10 cellular contexts compared by ENCODE assay signal in genomic region chr2:219499058-219499307, GRCh38. TPM values are rescaled to one million over a fixed set of nuclear protein-coding genes. Genes with fewer than 3 reads are reported as not detected.
DNase-seq lines count a peak whose midpoint lies in the region; ATAC-seq, FAIRE-seq and TF ChIP-seq lines count a peak whose summit lies in the region.
"Had no signal": no experiment of that assay in that cellular context is flagged by ENCODE, and none has a peak within 500 bp of the region (broad histone marks: within the 10 kb centered on the region; RNA-seq: fewer than 3 reads in every experiment).

No MANE protein-coding gene starts in this region.

- peak overlapping the region; percentile 80 for H3K27ac Mint-ChIP-seq in memory B cell

- no peak for TF ChIP-seq RAD21 in GM12878 (IDR thresholded peaks at IDR 0.05; ENCODE audit: insufficient read depth, low read depth, low read length)

- H3K9me3 Mint-ChIP-seq in memory B cell: no peaks in the 10 kb centered on the region

- FAIRE-seq in GM12878 (lab: Jason Lieb, UNC): no peak

- H3K79me2 ChIP-seq in GM12878 (ENCODE audit: control insufficient read depth, insufficient read depth, low read length): peaks cover 11% of the 10 kb centered on the region

- peaks cover 9% of the 10 kb centered on the region for H3K36me3 Mint-ChIP-seq in memory B cell

- intact Hi-C loops in heart left ventricle (cut with DNase I) (loop anchor here in 1 of 10 donors (5.0 kb wide), 1 partner anchor 33 kb away; no protein-coding TSS in a partner anchor), Right ventricle myocardium inferior (cut with DNase I) (no loop called here), GM12878 (cut with micrococcal nuclease; ENCODE audit: unreplicated experiment) (no loop called here), uterus (cut with DNase I; ENCODE audit: low total_unique reads) (no loop called here)

- no peak for TF ChIP-seq POLR2A in heart left ventricle (IDR thresholded peaks at IDR 0.05)
- TF ChIP-seq POLR2A in GM12878 (IDR thresholded peaks at IDR 0.05; ENCODE audit: low read depth, low read length): no peak
- TF ChIP-seq POLR2A in uterus (IDR thresholded peaks at IDR 0.05): no peak

- BruUV-seq in GM12878 (replicated peaks; lab: Mats Ljungman, UMichigan): no TSS peak

- peaks cover 23% of the 10 kb centered on the region for H3K4me1 Mint-ChIP-seq in memory B cell

- DNase-seq in heart left ventricle (peak in 1 of 5 donors; percentile 26), Right ventricle myocardium inferior (ENCODE audit: missing footprints) (no peak), GM12878 (ENCODE audit: low read depth, low spot score) (no peak), memory B cell (ENCODE audit: low spot score in 2 of 2) (no peak), uterus (no peak), HuH-7 (ENCODE audit: low spot score) (no peak), superior temporal gyrus (ENCODE audit: extremely low spot score) (no peak), GM20000 (ENCODE audit: low spot score) (no peak)

- peak overlapping the region; percentile 82 for H2AFZ ChIP-seq in GM12878 (ENCODE audit: control insufficient read depth, low read depth, low read length)

- CTCF ChIA-PET in GM12878 (lab: Yijun Ruan, JAX): interaction anchor here (0.8 to 11.4 kb wide), 12 partner anchors 10 to 191 kb away, joined by 3 to 224 read pairs (median 6); partner anchors contain the start of genes CHPF, STK11IP and TMEM198

- SMC1A ChIA-PET in GM12878 (lab: Charles Lee; ENCODE audit: uncharacterized antibody, unreplicated experiment): interaction anchor here (0.6 to 4.0 kb wide), 7 partner anchors 30 to 327 kb away, joined by 3 to 22 read pairs (median 3); partner anchors contain the start of gene STK11IP

- peaks cover 0 to 25% (median 17%) of the 10 kb centered on the region in 9 donors for H3K36me3 ChIP-seq in heart left ventricle
- peaks cover 0 to 3% of the 10 kb centered on the region in 2 experiments; a peak in 1 of 4 replicates for H3K36me3 ChIP-seq in GM12878 (ENCODE audit: control insufficient read depth in 2 of 2, insufficient read depth in 2 of 2, low read length in 1 of 2)
- H3K36me3 ChIP-seq in uterus: no peaks in the 10 kb centered on the region

- ATAC-seq in heart left ventricle (no peak), Right ventricle myocardium inferior (no peak), GM12878 (no peak; the same call in 2 of the 3 replicates), memory B cell (ENCODE audit: low read depth) (no peak)

- peaks cover 0 to 34% (median 0%) of the 10 kb centered on the region in 9 donors for H3K27me3 ChIP-seq in heart left ventricle
- H3K27me3 ChIP-seq in GM12878 (replicated peaks in 1 of 2; ENCODE audit: control insufficient read depth in 2 of 2, insufficient read depth in 2 of 2, low read length in 1 of 2): peaks cover 5 to 15% of the 10 kb centered on the region in 2 experiments
- H3K27me3 ChIP-seq in uterus: no peaks in the 10 kb centered on the region

- H3K4me3 Mint-ChIP-seq in memory B cell: peak overlapping the region; percentile 94

- H3K9ac ChIP-seq in GM12878 (ENCODE audit: control insufficient read depth, insufficient read depth, low read length): peak overlapping the region; percentile 88

- no peak for TF ChIP-seq EP300 in GM12878 (IDR thresholded peaks at IDR 0.05; ENCODE audit: borderline replicate concordance in 1 of 2, control insufficient read depth in 1 of 2, low read depth in 2 of 2, low read length in 2 of 2)

- no peaks in the 10 kb centered on the region for H4K20me1 ChIP-seq in GM12878 (ENCODE audit: control insufficient read depth, insufficient read depth)

- H3K27me3 Mint-ChIP-seq in memory B cell: peaks cover 6% of the 10 kb centered on the region

- H3K9me3 ChIP-seq in heart left ventricle: no peaks in the 10 kb centered on the region
- H3K9me3 ChIP-seq in GM12878 (replicated peaks; ENCODE audit: control insufficient read depth, insufficient read depth, low read length): no peaks in the 10 kb centered on the region; the same call in 2 of the 3 replicates
- H3K9me3 ChIP-seq in uterus: no peaks in the 10 kb centered on the region

- H3K4me3 ChIP-seq in heart left ventricle (peak overlapping the region; percentile 38 to 89 (median 78)), GM12878 (peak overlapping the region; percentile 83), uterus (peak overlapping the region; percentile 52 to 57)

- RAD21 ChIA-PET in GM12878 (lab: Charles Lee; ENCODE audit: unreplicated experiment): interaction anchor here (0.7 to 3.6 kb wide), 12 partner anchors 10 to 220 kb away, joined by 3 to 21 read pairs (median 4); partner anchors contain the start of genes CHPF, DNAJB2, DNPEP and STK11IP

- in situ Hi-C loops in GM12878 (cut with MboI): no loop called here

- TF ChIP-seq CTCF in heart left ventricle (IDR thresholded peaks at IDR 0.05) (no peak), GM12878 (IDR thresholded peaks at IDR 0.05 in 2 of 3, conservative IDR thresholded peaks at IDR 0.05 in 1 of 3; ENCODE audit: control insufficient read depth in 2 of 3, extremely low read depth in 1 of 3, insufficient read depth in 1 of 3, low read depth in 3 of 3, low read length in 3 of 3) (no peak), uterus (IDR thresholded peaks at IDR 0.05) (no peak), GM20000 (IDR thresholded peaks at IDR 0.05; ENCODE audit: extremely low read depth, missing control alignments) (no peak)

- POLR2A ChIA-PET in GM12878 (lab: Charles Lee): interaction anchor here (0.6 to 2.1 kb wide), 3 partner anchors 111 to 689 kb away, joined by 3 to 15 read pairs (median 3); partner anchors contain the start of gene DNPEP

- H3K27ac ChIP-seq in heart left ventricle: peak overlapping the region; percentile 94 to 100 (median 98)
- peak overlapping the region; percentile 79 for H3K27ac ChIP-seq in GM12878 (ENCODE audit: control insufficient read depth, insufficient read depth)
- H3K27ac ChIP-seq in uterus: peak overlapping the region; percentile 94 to 95

- WGBS in heart left ventricle, 4 donors: 0 to 4% (median 1%) methylated on average over 3 of the region's 3 CpGs
- WGBS in GM12878 (ENCODE audit: insufficient coverage, insufficient replicate concordance, low lambda C conversion rate, missing lambda C conversion rate): 2% methylated on average over 3 of the region's 3 CpGs

- H3K4me1 ChIP-seq in heart left ventricle (peaks cover 0 to 50% (median 35%) of the 10 kb centered on the region in 12 donors), GM12878 (ENCODE audit: control insufficient read depth, insufficient read depth, low read length) (peaks cover 15% of the 10 kb centered on the region), uterus (peaks cover 0 to 4% of the 10 kb centered on the region in 2 donors)

- peak overlapping the region; percentile 93 for H3K4me2 ChIP-seq in GM12878 (ENCODE audit: control insufficient read depth, insufficient read depth)

RNA-seq across cellular contexts. Expression of gene GMPPA, which starts 0.3 kb away (rescaled TPM):
- total RNA-seq in heart left ventricle (10 to 100 TPM; 15.8 to 31.6 (median 20.1) TPM), Right ventricle myocardium inferior (22.9 TPM), GM12878 (2014; rRNA removed) (44.6 and 45.9 TPM in 2 replicates), GM12878 (2014; rRNA removed; fragmentation: Illumina TruSeq; extraction: Trizol) (23.4 and 24.4 TPM in 2 replicates), GM12878 (2021) (37.6 and 45.3 TPM in 2 replicates), uterus (10 to 100 TPM; 14.1 to 39.5 (median 27.6) TPM)
- polyA plus RNA-seq in heart left ventricle (10 to 100 TPM; 18.2 to 35.5 TPM), GM12878 (2011; rRNA removed) (31.1 and 53.6 TPM in 2 replicates), GM12878 (2014; fragmentation: Illumina TruSeq; extraction: Trizol) (35.6 and 38.9 TPM in 2 replicates), GM12878 (2014; fragmentation: Nextera tagmentation; extraction: Ambion mirVana) (10 to 100 TPM in 1 of 2 experiments, 1 to 10 TPM in 1; 1.9 to 10.2 TPM), GM12878 (2014; rRNA removed) (49.9 and 54.5 TPM in 2 replicates), GM12878 (2016; fragmentation: Nextera tagmentation; extraction: Ambion mirVana) (10 to 100 TPM; 66.8 to 83.2 TPM)
- total RNA-seq in GM12878 (2013; cell fraction: nucleolus; rRNA removed): 20.1 and 20.9 TPM in 2 replicates
- 51.7 TPM for polyA plus RNA-seq in GM12878 (2011; ENCODE audit: low read depth)
- 80.7 and 80.9 TPM in 2 replicates for polyA plus RNA-seq in GM12878 (2011; cell fraction: cytosol; rRNA removed)
- polyA plus RNA-seq in GM12878 (2011; cell fraction: nucleus; rRNA removed): 106 and 110 TPM in 2 replicates
- polyA plus RNA-seq in GM12878 (2012): 47.7 and 54.4 TPM in 2 replicates
- 53.2 and 62.3 TPM in 2 replicates for polyA minus RNA-seq in GM12878 (2011; rRNA and poly(A)+ RNA removed)
- 16.4 and 26.6 TPM in 2 replicates for polyA minus RNA-seq in GM12878 (2011; cell fraction: cytosol; rRNA and poly(A)+ RNA removed)
- polyA minus RNA-seq in GM12878 (2011; cell fraction: nucleus; rRNA and poly(A)+ RNA removed): 18.9 and 24.5 TPM in 2 replicates

RNA-seq across cellular contexts. Expression of gene ASIC4, which starts 15.3 kb away (rescaled TPM):
- total RNA-seq in heart left ventricle (under 1 TPM in 1 of 9 donors, not detected in 8; 0.10 TPM), Right ventricle myocardium inferior (not detected), GM12878 (2014; rRNA removed) (not detected in 2 replicates), GM12878 (2014; rRNA removed; fragmentation: Illumina TruSeq; extraction: Trizol) (not detected in 2 replicates), GM12878 (2021) (not detected in 2 replicates), uterus (under 1 TPM in 2 of 4 donors, not detected in 2; 0.21 to 0.30 TPM)
- polyA plus RNA-seq in heart left ventricle (under 1 TPM; 0.03 to 0.08 TPM), GM12878 (2011; rRNA removed) (not detected in 2 replicates), GM12878 (2014; fragmentation: Illumina TruSeq; extraction: Trizol) (0.01 TPM in 1 of 2 replicates, not detected in the other), GM12878 (2014; fragmentation: Nextera tagmentation; extraction: Ambion mirVana) (not detected), GM12878 (2014; rRNA removed) (not detected in 2 replicates), GM12878 (2016; fragmentation: Nextera tagmentation; extraction: Ambion mirVana) (not detected)
- 0.22 and 0.25 TPM in 2 replicates for total RNA-seq in GM12878 (2013; cell fraction: nucleolus; rRNA removed)
- polyA plus RNA-seq in GM12878 (2011; ENCODE audit: low read depth): not detected
- polyA plus RNA-seq in GM12878 (2011; cell fraction: cytosol; rRNA removed): not detected in 2 replicates
- polyA plus RNA-seq in GM12878 (2011; cell fraction: nucleus; rRNA removed): 0.09 and 0.10 TPM in 2 replicates
- polyA plus RNA-seq in GM12878 (2012): 0.06 and 0.08 TPM in 2 replicates
- polyA minus RNA-seq in GM12878 (2011; rRNA and poly(A)+ RNA removed): not detected in 2 replicates
- not detected in 2 replicates for polyA minus RNA-seq in GM12878 (2011; cell fraction: cytosol; rRNA and poly(A)+ RNA removed)
- polyA minus RNA-seq in GM12878 (2011; cell fraction: nucleus; rRNA and poly(A)+ RNA removed): 0.10 TPM in 1 of 2 replicates, not detected in the other
- total RNA-seq: renal cortical epithelial cell, RPMI7951 had no signal

RNA-seq across cellular contexts. Expression of gene CHPF, which starts 44.6 kb away (rescaled TPM):
- total RNA-seq in heart left ventricle (100 to 1,000 TPM in 6 of 9 donors, 10 to 100 TPM in 3; 77.9 to 196 (median 138) TPM), Right ventricle myocardium inferior (92.2 TPM), GM12878 (2014; rRNA removed) (12.5 and 15.2 TPM in 2 replicates), GM12878 (2014; rRNA removed; fragmentation: Illumina TruSeq; extraction: Trizol) (1.2 and 2.0 TPM in 2 replicates), GM12878 (2021) (11.6 and 12.2 TPM in 2 replicates), uterus (100 to 1,000 TPM in 1 of 4 donors, 10 to 100 TPM in 3; 16.5 to 194 (median 42.5) TPM)
- polyA plus RNA-seq in heart left ventricle (100 to 1,000 TPM in 1 of 2 donors, 10 to 100 TPM in 1; 74.1 to 209 TPM), GM12878 (2011; rRNA removed) (0.89 and 2.2 TPM in 2 replicates), GM12878 (2014; fragmentation: Illumina TruSeq; extraction: Trizol) (0.16 and 0.75 TPM in 2 replicates), GM12878 (2014; fragmentation: Nextera tagmentation; extraction: Ambion mirVana) (under 1 TPM in 1 of 2 experiments, not detected in 1; 0.09 TPM), GM12878 (2014; rRNA removed) (8.3 and 11.5 TPM in 2 replicates), GM12878 (2016; fragmentation: Nextera tagmentation; extraction: Ambion mirVana) (10 to 100 TPM; 14.2 to 17.4 TPM)
- total RNA-seq in GM12878 (2013; cell fraction: nucleolus; rRNA removed): 10.3 and 11.3 TPM in 2 replicates
- polyA plus RNA-seq in GM12878 (2011; ENCODE audit: low read depth): 1.8 TPM
- 4.3 and 7.3 TPM in 2 replicates for polyA plus RNA-seq in GM12878 (2011; cell fraction: cytosol; rRNA removed)
- 7.0 and 8.1 TPM in 2 replicates for polyA plus RNA-seq in GM12878 (2011; cell fraction: nucleus; rRNA removed)
- polyA plus RNA-seq in GM12878 (2012): 8.3 and 8.9 TPM in 2 replicates
- polyA minus RNA-seq in GM12878 (2011; rRNA and poly(A)+ RNA removed): 1.3 and 5.0 TPM in 2 replicates
- polyA minus RNA-seq in GM12878 (2011; cell fraction: cytosol; rRNA and poly(A)+ RNA removed): 4.2 and 4.3 TPM in 2 replicates
- 4.6 and 7.0 TPM in 2 replicates for polyA minus RNA-seq in GM12878 (2011; cell fraction: nucleus; rRNA and poly(A)+ RNA removed)

RNA-seq across cellular contexts. Expression of gene TMEM198, which starts 44.8 kb away (rescaled TPM):
- total RNA-seq in heart left ventricle (1 to 10 TPM in 8 of 9 donors, under 1 TPM in 1; 0.65 to 4.7 (median 2.3) TPM), Right ventricle myocardium inferior (2.7 TPM), GM12878 (2014; rRNA removed) (0.49 and 0.73 TPM in 2 replicates), GM12878 (2014; rRNA removed; fragmentation: Illumina TruSeq; extraction: Trizol) (0.23 and 0.27 TPM in 2 replicates), GM12878 (2021) (1.1 and 1.2 TPM in 2 replicates), uterus (1 to 10 TPM in 2 of 4 donors, under 1 TPM in 1, not detected in 1; 0.77 to 5.3 (median 5.1) TPM)
- polyA plus RNA-seq in heart left ventricle (10 to 100 TPM in 1 of 2 donors, 1 to 10 TPM in 1; 2.2 to 10.2 TPM), GM12878 (2011; rRNA removed) (0.23 and 0.56 TPM in 2 replicates), GM12878 (2014; fragmentation: Illumina TruSeq; extraction: Trizol) (0.16 TPM in 1 of 2 replicates, not detected in the other), GM12878 (2014; fragmentation: Nextera tagmentation; extraction: Ambion mirVana) (not detected), GM12878 (2014; rRNA removed) (1.2 TPM in 2 replicates), GM12878 (2016; fragmentation: Nextera tagmentation; extraction: Ambion mirVana) (under 1 TPM; 0.46 to 0.92 TPM)
- total RNA-seq in GM12878 (2013; cell fraction: nucleolus; rRNA removed): 0.69 and 1.1 TPM in 2 replicates
- polyA plus RNA-seq in GM12878 (2011; ENCODE audit: low read depth): 0.10 TPM
- 0.90 and 1.5 TPM in 2 replicates for polyA plus RNA-seq in GM12878 (2011; cell fraction: cytosol; rRNA removed)
- 10.8 and 15.0 TPM in 2 replicates for polyA plus RNA-seq in GM12878 (2011; cell fraction: nucleus; rRNA removed)
- 0.65 and 0.67 TPM in 2 replicates for polyA plus RNA-seq in GM12878 (2012)
- 0.22 and 0.46 TPM in 2 replicates for polyA minus RNA-seq in GM12878 (2011; rRNA and poly(A)+ RNA removed)
- not detected in 2 replicates for polyA minus RNA-seq in GM12878 (2011; cell fraction: cytosol; rRNA and poly(A)+ RNA removed)
- 0.48 and 0.86 TPM in 2 replicates for polyA minus RNA-seq in GM12878 (2011; cell fraction: nucleus; rRNA and poly(A)+ RNA removed)
